ENCODE assay signal across 9 cellular contexts in the genomic region with DNA sequence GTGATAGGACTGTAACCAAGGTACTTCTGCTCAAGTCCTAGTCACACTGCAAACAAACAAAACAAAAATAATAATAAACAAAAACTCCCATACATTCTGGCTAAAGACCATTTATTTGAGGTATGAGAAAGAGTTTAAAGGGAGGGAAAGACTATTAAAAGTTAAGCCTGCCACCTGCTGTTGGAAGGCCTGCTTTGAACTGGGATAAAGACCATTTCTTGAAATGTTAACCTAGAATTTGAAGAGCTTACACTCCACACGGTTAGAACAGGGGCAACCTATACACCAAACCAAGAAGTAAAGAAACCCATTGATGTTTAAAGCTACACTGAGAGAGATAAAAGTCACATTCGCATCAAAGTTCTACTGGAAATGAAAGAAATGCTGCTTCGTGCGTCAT.
DNase-seq lines count a peak whose midpoint lies in the region; ATAC-seq, FAIRE-seq and TF ChIP-seq lines count a peak whose summit lies in the region.
"Had no signal": no experiment of that assay in that cellular context is flagged by ENCODE, and none has a peak within 500 bp of the region (broad histone marks: within the 10 kb centered on the region; RNA-seq: fewer than 3 reads in every experiment).

No MANE protein-coding gene starts in this region.

- H3K36me3 Mint-ChIP-seq in effector memory CD8-positive, alpha-beta T cell (ENCODE audit: insufficient read depth), result peaks cover 21% of the 10 kb centered on the region

- peak; percentile 25 for TF ChIP-seq CTCF in liver (IDR thresholded peaks at IDR 0.05; ENCODE audit: low read depth, low read length, missing input control)
- TF ChIP-seq CTCF in HepG2 (CRISPR knock-in tag; IDR thresholded peaks at IDR 0.05), result no peak
- TF ChIP-seq CTCF in Panc1 (IDR thresholded peaks at IDR 0.05), result peak; percentile 33; the same call in 1 of the 2 replicates
- TF ChIP-seq CTCF in epithelial cell of proximal tubule (conservative IDR thresholded peaks at IDR 0.05; ENCODE audit: low read depth, low read length), result peak; percentile 40
- peak in 3 of 4 experiments; percentile 28 to 32 (median 31) for TF ChIP-seq CTCF in uterus (IDR thresholded peaks at IDR 0.05)

- peak overlapping the region in 1 of 2 donors; percentile 61 for H3K27ac Mint-ChIP-seq in effector memory CD8-positive, alpha-beta T cell

- H3K79me2 ChIP-seq in HepG2 (ENCODE audit: insufficient read depth, low read length), result peaks cover 7% of the 10 kb centered on the region

- no peak overlapping the region for H3K4me2 ChIP-seq in HepG2 (ENCODE audit: low read depth, low read length)

- ATAC-seq in HepG2 (no peak), Panc1 (peak; percentile 65; the same call in 1 of the 2 replicates), HG03108 (IDR thresholded peaks at IDR 0.05; ENCODE audit: unreplicated experiment) (no peak)
- ATAC-seq in effector memory CD8-positive, alpha-beta T cell (replicated peaks), result no peak

- no peaks in the 10 kb centered on the region for H3K4me1 ChIP-seq in liver (ENCODE audit: control insufficient read depth in 4 of 4, insufficient read depth in 4 of 4, low read length in 3 of 4)
- no peaks in the 10 kb centered on the region for H3K4me1 ChIP-seq in HepG2 (ENCODE audit: insufficient read depth, low read length)
- H3K4me1 ChIP-seq in Panc1 (ENCODE audit: control insufficient read depth, insufficient read depth, low read length), result peaks cover 33% of the 10 kb centered on the region
- H3K4me1 ChIP-seq in uterus, result no peaks in the 10 kb centered on the region

- POLR2A ChIA-PET in HepG2 (lab: Yijun Ruan, JAX) (no interaction called here), Panc1 (lab: Charles Lee) (no interaction called here)

- TF ChIP-seq RAD21 in liver (IDR thresholded peaks at IDR 0.05), result peak; percentile 52 to 69
- TF ChIP-seq RAD21 in HepG2 (CRISPR knock-in tag; IDR thresholded peaks at IDR 0.05), result no peak

- peaks cover 8 to 9% of the 10 kb centered on the region in 2 donors for H3K4me1 Mint-ChIP-seq in effector memory CD8-positive, alpha-beta T cell (ENCODE audit: low read depth in 2 of 2)

- H3K36me3 ChIP-seq in liver (ENCODE audit: control insufficient read depth in 4 of 4, insufficient read depth in 3 of 4, low read depth in 1 of 4, low read length in 3 of 4) (peaks cover 0 to 2% (median 0%) of the 10 kb centered on the region in 4 donors), HepG2 (replicated peaks in 1 of 2; ENCODE audit: control insufficient read depth in 1 of 2, insufficient read depth in 2 of 2, low read length in 2 of 2) (peaks cover 1 to 5% of the 10 kb centered on the region in 2 experiments; a peak in 2 of 5 replicates), Panc1 (ENCODE audit: control insufficient read depth, insufficient read depth, low read length) (peaks cover 10% of the 10 kb centered on the region; the same call in 1 of the 2 replicates), uterus (peaks cover 0 to 3% of the 10 kb centered on the region in 2 donors)

- in situ Hi-C loops in HepG2 (cut with HindIII; ENCODE audit: extremely low pct_ligation_motif_present, low pct_unique_long_range_greater_than_20kb) (loop anchor here (25.0 kb wide), 1 partner anchor 437 kb away; no protein-coding TSS in a partner anchor), Panc1 (cut with HindIII; ENCODE audit: low pct_unique_long_range_greater_than_20kb, low sequenced_read_pairs) (no loop called here)

- H3K9ac ChIP-seq in liver (ENCODE audit: low read depth in 1 of 2, low read length in 2 of 2), result no peak overlapping the region
- no peak overlapping the region for H3K9ac ChIP-seq in HepG2 (ENCODE audit: insufficient read depth, low read depth, low read length)

- no peak for TF ChIP-seq EP300 in HepG2 (IDR thresholded peaks at IDR 0.05; ENCODE audit: low read depth in 2 of 2, low read length in 2 of 2)
- no peak for TF ChIP-seq EP300 in HepG2 (CRISPR knock-in tag; IDR thresholded peaks at IDR 0.05; ENCODE audit: borderline replicate concordance)

- intact Hi-C loops in HepG2 (cut with micrococcal nuclease; ENCODE audit: unreplicated experiment) (no loop called here), Panc1 (cut with micrococcal nuclease; ENCODE audit: unreplicated experiment) (loop anchor here (5.0 kb wide), 1 partner anchor 232 kb away; no protein-coding TSS in a partner anchor), uterus (cut with DNase I; ENCODE audit: low total_unique reads) (no loop called here)

- H3K27me3 ChIP-seq in liver (ENCODE audit: control insufficient read depth in 4 of 4, insufficient read depth in 4 of 4, low read length in 3 of 4), result no peaks in the 10 kb centered on the region
- H3K27me3 ChIP-seq in HepG2 (ENCODE audit: control insufficient read depth in 1 of 2, insufficient read depth in 2 of 2, low read length in 2 of 2), result no peaks in the 10 kb centered on the region
- no peaks in the 10 kb centered on the region for H3K27me3 ChIP-seq in Panc1 (ENCODE audit: control insufficient read depth, insufficient read depth, low read length)
- peaks cover 0 to 5% of the 10 kb centered on the region in 2 donors for H3K27me3 ChIP-seq in uterus

- no peak for FAIRE-seq in HepG2 (lab: Jason Lieb, UNC)

- no peaks in the 10 kb centered on the region for H4K20me1 ChIP-seq in HepG2 (ENCODE audit: insufficient read depth, low read length)

- CTCF ChIA-PET in HepG2 (lab: Yijun Ruan, JAX; ENCODE audit: low intra/inter-chr PET ratio, low total read pairs) (no interaction called here), Panc1 (lab: Charles Lee) (no interaction called here)

- no peaks in the 10 kb centered on the region for H3K9me3 Mint-ChIP-seq in effector memory CD8-positive, alpha-beta T cell

- H3K4me3 ChIP-seq in liver (ENCODE audit: low read depth in 1 of 3, low read length in 3 of 3), result no peak overlapping the region
- H3K4me3 ChIP-seq in HepG2 (replicated peaks in 1 of 3; ENCODE audit: insufficient read depth in 1 of 3, low read depth in 2 of 3, low read length in 3 of 3), result no peak overlapping the region
- no peak overlapping the region for H3K4me3 ChIP-seq in Panc1 (ENCODE audit: low read depth in 2 of 2, low read length in 2 of 2)
- no peak overlapping the region for H3K4me3 ChIP-seq in epithelial cell of proximal tubule (ENCODE audit: low read depth, low read length)
- H3K4me3 ChIP-seq in uterus, result no peak overlapping the region

- no peak overlapping the region for H2AFZ ChIP-seq in HepG2 (ENCODE audit: low read length)

- H3K9me3 ChIP-seq in liver (ENCODE audit: control insufficient read depth in 4 of 4, low read length in 3 of 4), result no peaks in the 10 kb centered on the region
- no peaks in the 10 kb centered on the region for H3K9me3 ChIP-seq in HepG2 (ENCODE audit: low read length)
- H3K9me3 ChIP-seq in Panc1 (ENCODE audit: control insufficient read depth, insufficient read depth, low read depth, low read length), result no peaks in the 10 kb centered on the region
- no peaks in the 10 kb centered on the region for H3K9me3 ChIP-seq in uterus

- H3K27me3 Mint-ChIP-seq in effector memory CD8-positive, alpha-beta T cell, result no peaks in the 10 kb centered on the region

- BruUV-seq in HepG2 (replicated peaks; lab: Mats Ljungman, UMichigan) (no TSS peak), Panc1 (replicated peaks; lab: Mats Ljungman, UMichigan) (no TSS peak)

- TF ChIP-seq POLR2A in HepG2 (IDR thresholded peaks at IDR 0.05; ENCODE audit: insufficient read depth in 1 of 2, low read depth in 2 of 2, low read length in 2 of 2), result no peak
- no peak for TF ChIP-seq POLR2A in uterus (IDR thresholded peaks at IDR 0.05)

- DNase-seq in HepG2 (ENCODE audit: low spot score), result no peak
- DNase-seq in Panc1 (ENCODE audit: low read depth, low spot score), result no peak
- no peak for DNase-seq in epithelial cell of proximal tubule (ENCODE audit: low read depth)
- DNase-seq in uterus, result no peak
- no peak for DNase-seq in effector memory CD8-positive, alpha-beta T cell
- DNase-seq in NCI-H2029 (lab: John Stamatoyannopoulos, UW), result no peak
- DNase-seq: KG1 had no signal

- H3K27ac ChIP-seq in liver (ENCODE audit: low read depth in 1 of 2, low read length in 2 of 2) (no peak overlapping the region), HepG2 (ENCODE audit: extremely low read length, insufficient read depth, low read length) (no peak overlapping the region), Panc1 (ENCODE audit: low read length) (no peak overlapping the region), uterus (peak overlapping the region; percentile 13 to 57)

- no peak overlapping the region for H3K4me3 Mint-ChIP-seq in effector memory CD8-positive, alpha-beta T cell

- WGBS in liver, result 78% methylated on average over 4 of the region's 4 CpGs
- WGBS in HepG2 (ENCODE audit: low lambda C conversion rate), result 91% methylated on average over 4 of the region's 4 CpGs

TF ChIP-seq in liver, 16 proteins besides CTCF, POLR2A, EP300 and RAD21 (continues in another document):
- no peak for TF ChIP-seq GABPA (IDR thresholded peaks at IDR 0.05 in 1 of 2, conservative IDR thresholded peaks at IDR 0.05 in 1 of 2)
- no peak for TF ChIP-seq RXRA (IDR thresholded peaks at IDR 0.05)
- no peak for TF ChIP-seq HNF4A (conservative IDR thresholded peaks at IDR 0.05)
- no peak for TF ChIP-seq TAF1 (conservative IDR thresholded peaks at IDR 0.05)
- TF ChIP-seq HNF4G (IDR thresholded peaks at IDR 0.05), result no peak
- TF ChIP-seq NR2F2 (IDR thresholded peaks at IDR 0.05), result no peak

TF ChIP-seq in HepG2, 621 proteins besides CTCF, POLR2A, EP300 and RAD21 (continues in another document):
- TF ChIP-seq ELF1 (CRISPR knock-in tag; IDR thresholded peaks at IDR 0.05), result no peak
- no peak for TF ChIP-seq PAF1 (CRISPR knock-in tag; IDR thresholded peaks at IDR 0.05)
- TF ChIP-seq LCORL (IDR thresholded peaks at IDR 0.05), result no peak
- TF ChIP-seq LCORL (CRISPR knock-in tag; IDR thresholded peaks at IDR 0.05), result no peak
- TF ChIP-seq, protein P1, sequence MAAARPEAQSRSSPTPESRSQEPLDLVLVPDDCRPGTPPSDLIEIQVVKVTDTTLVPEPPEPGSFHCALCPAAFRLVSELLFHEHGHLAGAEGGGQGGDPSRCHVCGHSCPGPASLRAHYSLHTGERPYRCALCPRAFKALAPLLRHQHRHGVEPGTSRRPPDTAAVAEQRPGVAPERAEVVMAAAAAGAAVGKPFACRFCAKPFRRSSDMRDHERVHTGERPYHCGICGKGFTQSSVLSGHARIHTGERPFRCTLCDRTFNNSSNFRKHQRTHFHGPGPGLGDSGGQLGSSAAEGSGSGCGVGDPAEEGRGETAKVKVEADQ (CRISPR knock-in tag; IDR thresholded peaks at IDR 0.05; ENCODE audit: borderline replicate concordance), result no peak
- TF ChIP-seq ZNF761 (CRISPR knock-in tag; conservative IDR thresholded peaks at IDR 0.05), result no peak
- TF ChIP-seq NFKB2 (CRISPR knock-in tag; IDR thresholded peaks at IDR 0.05; ENCODE audit: borderline replicate concordance), result no peak
- no peak for TF ChIP-seq MED13 (CRISPR knock-in tag; IDR thresholded peaks at IDR 0.05)
- TF ChIP-seq, protein P2, sequence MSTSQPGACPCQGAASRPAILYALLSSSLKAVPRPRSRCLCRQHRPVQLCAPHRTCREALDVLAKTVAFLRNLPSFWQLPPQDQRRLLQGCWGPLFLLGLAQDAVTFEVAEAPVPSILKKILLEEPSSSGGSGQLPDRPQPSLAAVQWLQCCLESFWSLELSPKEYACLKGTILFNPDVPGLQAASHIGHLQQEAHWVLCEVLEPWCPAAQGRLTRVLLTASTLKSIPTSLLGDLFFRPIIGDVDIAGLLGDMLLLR (CRISPR knock-in tag; IDR thresholded peaks at IDR 0.05), result no peak
- no peak for TF ChIP-seq GPN1 (CRISPR knock-in tag; IDR thresholded peaks at IDR 0.05; ENCODE audit: borderline replicate concordance)
- TF ChIP-seq ZNF354B (CRISPR knock-in tag; IDR thresholded peaks at IDR 0.05), result no peak

Comparison
In these comparisons a context has a peak if more than half of its experiments do, and no peak if none do; other contexts are left out.
1. H3K27ac ChIP-seq: peak in uterus (2 of 2); none in liver (0 of 2), HepG2 (single experiment) and Panc1 (single experiment).